8 cellular contexts compared by ENCODE assay signal in genomic region chr1:52603301-52603675, GRCh38. TPM values are rescaled to one million over a fixed set of nuclear protein-coding genes. Genes with fewer than 3 reads are reported as not detected.
DNase-seq lines count a peak whose midpoint lies in the region; ATAC-seq and TF ChIP-seq lines count a peak whose summit lies in the region.

No MANE protein-coding gene starts in this region.

- intact Hi-C loops in left ventricle myocardium inferior (cut with micrococcal nuclease), result no loop called here

- peak overlapping the region; percentile 73 for H3K4me3 ChIP-seq in left ventricle myocardium inferior

- peaks cover 48% of the 10 kb centered on the region for H3K27me3 Mint-ChIP-seq in WTC11 (ENCODE audit: low read depth)

- in situ Hi-C loops in GM13977 (cut with MboI; ENCODE audit: low pct_unique_long_range_greater_than_20kb, low sequenced_read_pairs, unreplicated experiment), result no loop called here

- 0 out of 2 replicates have a peak, but pooled peaks cover 3% of the 10 kb centered on the region for H3K9me3 Mint-ChIP-seq in WTC11

- peaks cover 39% of the 10 kb centered on the region for H3K4me1 ChIP-seq in left ventricle myocardium inferior

- no peak for TF ChIP-seq CTCF in GM13977 (IDR thresholded peaks at IDR 0.05; ENCODE audit: extremely low read depth, insufficient read depth, missing control alignments)
- TF ChIP-seq CTCF in WTC11 (IDR thresholded peaks at IDR 0.05), result no peak
- no peak for TF ChIP-seq CTCF in left ventricle myocardium inferior (IDR thresholded peaks at IDR 0.05; ENCODE audit: borderline replicate concordance)

- POLR2A ChIA-PET in WTC11 (lab: Charles Lee), result no interaction called here

- CTCF ChIA-PET in WTC11 (lab: Charles Lee), result no interaction called here

- peaks cover 20% of the 10 kb centered on the region for H3K36me3 ChIP-seq in left ventricle myocardium inferior

- peak overlapping the region; percentile 72 for H3K4me3 Mint-ChIP-seq in WTC11

- no peak overlapping the region for H3K27ac Mint-ChIP-seq in WTC11

- H3K4me1 Mint-ChIP-seq in WTC11, result peaks cover 11% of the 10 kb centered on the region

- peak overlapping the region; percentile 84 for H3K27ac ChIP-seq in left ventricle myocardium inferior (replicated peaks)

- no peaks in the 10 kb centered on the region for H3K36me3 Mint-ChIP-seq in WTC11

- no peaks in the 10 kb centered on the region for H3K27me3 ChIP-seq in left ventricle myocardium inferior (ENCODE audit: low read depth)

- ATAC-seq in WTC11, result no peak
- ATAC-seq in stimulated activated naive CD8-positive, alpha-beta T cell treated with anti-CD3 and anti-CD28 coated beads, Interleukin-15, Interleukin-2, amounts not matched to agents 100 U/mL and 50 U/mL, for 24 hours, result no peak
- no peak for ATAC-seq in GM21381 (IDR thresholded peaks at IDR 0.05; ENCODE audit: unreplicated experiment)
- no peak for ATAC-seq in HG02981 (IDR thresholded peaks at IDR 0.05; ENCODE audit: unreplicated experiment)

- no peaks in the 10 kb centered on the region for H3K9me3 ChIP-seq in left ventricle myocardium inferior (replicated peaks)

- peak; percentile 28 for DNase-seq in GM13977 (ENCODE audit: low spot score)
- no peak for DNase-seq in WTC11 (ENCODE audit: low spot score)
- no peak for DNase-seq in left ventricle myocardium inferior
- DNase-seq in stimulated activated naive CD8-positive, alpha-beta T cell treated with anti-CD3 and anti-CD28 coated beads, Interleukin-15, Interleukin-2, amounts not matched to agents 100 U/mL and 50 U/mL, for 24 hours, result peak; percentile 15
- DNase-seq in iPS-NIHi7 (ENCODE audit: extremely low spot score), result no peak
- no peak for DNase-seq in NCI-H69 (lab: John Stamatoyannopoulos, UW)

TF ChIP-seq in WTC11, 78 proteins besides CTCF, POLR2A, EP300 and RAD21 (continues in another document):
- TF ChIP-seq ERG (CRISPR knock-in tag; IDR thresholded peaks at IDR 0.05), result no peak
- no peak for TF ChIP-seq CREB1 (CRISPR knock-in tag; IDR thresholded peaks at IDR 0.05)
- TF ChIP-seq NR1H2 (CRISPR knock-in tag; IDR thresholded peaks at IDR 0.05), result no peak
- no peak for TF ChIP-seq E2F4 (CRISPR knock-in tag; IDR thresholded peaks at IDR 0.05; ENCODE audit: borderline replicate concordance, low read depth)
- TF ChIP-seq ZNF512 (CRISPR knock-in tag; IDR thresholded peaks at IDR 0.05; ENCODE audit: borderline replicate concordance), result no peak
- no peak for TF ChIP-seq ATF2 (CRISPR knock-in tag; IDR thresholded peaks at IDR 0.05; ENCODE audit: borderline replicate concordance, low read depth)
- TF ChIP-seq PRRX2 (CRISPR knock-in tag; IDR thresholded peaks at IDR 0.05), result no peak
- no peak for TF ChIP-seq ZNF425 (CRISPR knock-in tag; conservative IDR thresholded peaks at IDR 0.05)
- no peak for TF ChIP-seq FOXJ3 (CRISPR knock-in tag; IDR thresholded peaks at IDR 0.05; ENCODE audit: borderline replicate concordance)
- TF ChIP-seq USF1 (CRISPR knock-in tag; IDR thresholded peaks at IDR 0.05), result no peak
- no peak for TF ChIP-seq JAZF1 (CRISPR knock-in tag; IDR thresholded peaks at IDR 0.05)
- TF ChIP-seq NFE2L1 (CRISPR knock-in tag; IDR thresholded peaks at IDR 0.05), result no peak
- no peak for TF ChIP-seq HMGXB4 (CRISPR knock-in tag; IDR thresholded peaks at IDR 0.05)
- no peak for TF ChIP-seq JUN (CRISPR knock-in tag; IDR thresholded peaks at IDR 0.05)
- TF ChIP-seq IRF1 (CRISPR knock-in tag; IDR thresholded peaks at IDR 0.05), result no peak

RNA-seq across cellular contexts. Expression of gene GPX7, which starts 1.1 kb away (rescaled TPM):
- total RNA-seq in WTC11 (2021) (9.9 to 13.9 TPM (median 13.1 TPM) in 3 replicates), left ventricle myocardium inferior (5.2 TPM)

RNA-seq across cellular contexts. Expression of gene SHISAL2A, which starts 29.7 kb away (rescaled TPM):
- total RNA-seq in WTC11 (2021) (0.60 to 1.7 TPM (median 1.4 TPM) in 3 replicates), left ventricle myocardium inferior (not detected)

RNA-seq across cellular contexts. Expression of gene TUT4, which starts 50.4 kb away (rescaled TPM):
- total RNA-seq in WTC11 (2021), result 57.4 to 63.6 TPM (median 63.3 TPM) in 3 replicates
- total RNA-seq in left ventricle myocardium inferior, result 30.9 TPM

Comparison
In these comparisons a context has a peak if more than half of its experiments do, and no peak if none do; other contexts are left out.
1. DNase-seq: peak in GM13977 (single experiment) and stimulated activated naive CD8-positive, alpha-beta T cell treated with anti-CD3 and anti-CD28 coated beads, Interleukin-15, Interleukin-2, amounts not matched to agents 100 U/mL and 50 U/mL, for 24 hours (single experiment); none in WTC11 (single experiment), left ventricle myocardium inferior (single experiment), iPS-NIHi7 (single experiment) and NCI-H69 (single experiment).